In the genomic region with DNA sequence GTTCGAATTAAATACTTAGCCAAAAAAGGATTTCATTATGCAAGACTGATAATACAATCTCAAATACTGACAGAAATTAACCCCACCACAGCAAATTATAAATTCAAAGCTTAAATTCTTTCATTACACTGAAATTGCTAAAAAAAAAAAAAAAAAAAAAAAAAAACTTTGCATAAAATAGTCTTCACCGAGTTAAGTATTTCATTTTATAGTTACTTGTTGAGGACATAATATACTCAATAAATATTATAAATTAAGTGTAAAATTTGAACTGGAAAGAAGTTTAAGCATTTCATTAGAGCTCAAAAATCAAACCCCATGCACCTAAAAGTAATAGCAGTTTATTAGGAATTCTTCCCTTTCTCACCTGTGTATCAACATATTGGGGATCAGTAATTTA, we compare ENCODE assay signal across 15 cellular contexts. TPM values are rescaled to one million over a fixed set of nuclear protein-coding genes. Genes with fewer than 3 reads are reported as not detected.
DNase-seq lines count a peak whose midpoint lies in the region; ATAC-seq and TF ChIP-seq lines count a peak whose summit lies in the region.
"Had no signal": no experiment of that assay in that cellular context is flagged by ENCODE, and none has a peak within 500 bp of the region (broad histone marks: within the 10 kb centered on the region; RNA-seq: fewer than 3 reads in every experiment).

No MANE protein-coding gene starts in this region.

- ATAC-seq in naive thymus-derived CD4-positive, alpha-beta T cell = no peak
- no peak for ATAC-seq in gastrocnemius medialis
- no peak for ATAC-seq in HG03045 (IDR thresholded peaks at IDR 0.05; ENCODE audit: unreplicated experiment)
- ATAC-seq in GM21576 (IDR thresholded peaks at IDR 0.05; ENCODE audit: unreplicated experiment) = no peak
- ATAC-seq: stimulated activated memory B cell treated with anti-CD40 and anti-IgM and Interleukin-4, amounts not matched to agents 10 μg/mL and 1 μg/mL and 100 μg/mL, for 72 hours had no signal

- TF ChIP-seq CTCF in HEK293 (tag by site-specific recombination; IDR thresholded peaks at IDR 0.05) (no peak), gastrocnemius medialis (IDR thresholded peaks at IDR 0.05 in 4 of 5, conservative IDR thresholded peaks at IDR 0.05 in 1 of 5) (no peak)

- H3K9me3 ChIP-seq in CD8-positive, alpha-beta memory T cell (ENCODE audit: low read length) = no peaks in the 10 kb centered on the region
- H3K9me3 ChIP-seq in HEK293 (ENCODE audit: control insufficient read depth, insufficient read depth, low read depth, low read length) (no peaks in the 10 kb centered on the region), gastrocnemius medialis (no peaks in the 10 kb centered on the region)
- no peaks in the 10 kb centered on the region for H3K9me3 ChIP-seq in naive thymus-derived CD4-positive, alpha-beta T cell (ENCODE audit: control insufficient read depth in 2 of 3, low read length in 3 of 3)
- H3K9me3 ChIP-seq: esophagus muscularis mucosa had no signal

- H3K27ac ChIP-seq in CD8-positive, alpha-beta memory T cell (ENCODE audit: low read depth, low read length) = no peak overlapping the region
- H3K27ac ChIP-seq in HEK293 (ENCODE audit: extremely low read depth, low read depth, low read length) = no peak overlapping the region
- peak overlapping the region; percentile 93 for H3K27ac ChIP-seq in naive thymus-derived CD4-positive, alpha-beta T cell (ENCODE audit: low read depth, low read length)
- peak overlapping the region in 1 of 4 donors; percentile 92 for H3K27ac ChIP-seq in gastrocnemius medialis

- no peak for TF ChIP-seq POLR2A in gastrocnemius medialis (IDR thresholded peaks at IDR 0.05)

- CTCF ChIA-PET in CD8-positive, alpha-beta memory T cell (lab: Charles Lee) = no interaction called here
- CTCF ChIA-PET in HEK293 (lab: Yijun Ruan, JAX) = no interaction called here
- CTCF ChIA-PET in naive thymus-derived CD4-positive, alpha-beta T cell (lab: Charles Lee) = no interaction called here

- H3K4me1 Mint-ChIP-seq in CD8-positive, alpha-beta memory T cell = peaks cover 34 to 53% (median 50%) of the 10 kb centered on the region in 3 donors
- peaks cover 48% of the 10 kb centered on the region for H3K4me1 Mint-ChIP-seq in activated T-helper 1 cell treated with anti-CD3 and anti-CD28 coated beads, Interleukin-12 subunit alpha, Interleukin-12 subunit beta, Interleukin-2, Interleukin-4 antibody, amounts not matched to agents 30 ng/mL and 10 ng/mL and 1 ng/mL, durations not matched to agents 14 hours and 24 hours and 36 hours (ENCODE audit: low read depth)
- H3K4me1 Mint-ChIP-seq in naive thymus-derived CD4-positive, alpha-beta T cell = peaks cover 28 to 68% (median 48%) of the 10 kb centered on the region in 7 donors

- no peaks in the 10 kb centered on the region for H3K9me3 Mint-ChIP-seq in CD8-positive, alpha-beta memory T cell
- H3K9me3 Mint-ChIP-seq in activated T-helper 1 cell treated with anti-CD3 and anti-CD28 coated beads, Interleukin-12 subunit alpha, Interleukin-12 subunit beta, Interleukin-2, Interleukin-4 antibody, amounts not matched to agents 30 ng/mL and 10 ng/mL and 1 ng/mL, durations not matched to agents 14 hours and 24 hours and 36 hours = no peaks in the 10 kb centered on the region
- peaks cover 0 to 2% (median 0%) of the 10 kb centered on the region in 11 donors for H3K9me3 Mint-ChIP-seq in naive thymus-derived CD4-positive, alpha-beta T cell
- H3K9me3 Mint-ChIP-seq: stimulated activated memory B cell treated with anti-CD40 and anti-IgM and Interleukin-4, amounts not matched to agents 10 μg/mL and 1 μg/mL and 100 μg/mL, for 72 hours had no signal

- H3K27me3 ChIP-seq in CD8-positive, alpha-beta memory T cell (ENCODE audit: insufficient read depth, low read length, poor library complexity, severe bottlenecking) = no peaks in the 10 kb centered on the region
- no peaks in the 10 kb centered on the region for H3K27me3 ChIP-seq in naive thymus-derived CD4-positive, alpha-beta T cell (ENCODE audit: control insufficient read depth in 2 of 2, insufficient read depth in 2 of 2, low read length in 2 of 2)
- no peaks in the 10 kb centered on the region for H3K27me3 ChIP-seq in gastrocnemius medialis
- H3K27me3 ChIP-seq: dorsolateral prefrontal cortex, esophagus muscularis mucosa had no signal

- peak overlapping the region in 5 of 8 donors; percentile 50 to 97 (median 82) for H3K27ac Mint-ChIP-seq in CD8-positive, alpha-beta memory T cell
- H3K27ac Mint-ChIP-seq in activated T-helper 1 cell treated with anti-CD3 and anti-CD28 coated beads, Interleukin-12 subunit alpha, Interleukin-12 subunit beta, Interleukin-2, Interleukin-4 antibody, amounts not matched to agents 30 ng/mL and 10 ng/mL and 1 ng/mL, durations not matched to agents 14 hours and 24 hours and 36 hours = no peak overlapping the region
- peak overlapping the region in 7 of 9 donors; percentile 45 to 95 (median 91) for H3K27ac Mint-ChIP-seq in naive thymus-derived CD4-positive, alpha-beta T cell

- H3K4me3 Mint-ChIP-seq in CD8-positive, alpha-beta memory T cell = peak overlapping the region in 5 of 7 donors; percentile 29 to 99 (median 97)
- H3K4me3 Mint-ChIP-seq in activated T-helper 1 cell treated with anti-CD3 and anti-CD28 coated beads, Interleukin-12 subunit alpha, Interleukin-12 subunit beta, Interleukin-2, Interleukin-4 antibody, amounts not matched to agents 30 ng/mL and 10 ng/mL and 1 ng/mL, durations not matched to agents 14 hours and 24 hours and 36 hours = peak overlapping the region; percentile 98
- H3K4me3 Mint-ChIP-seq in naive thymus-derived CD4-positive, alpha-beta T cell = peak overlapping the region in 9 of 10 donors; percentile 5 to 100 (median 97)

- peaks cover 0 to 16% (median 3%) of the 10 kb centered on the region in 3 donors for H3K36me3 Mint-ChIP-seq in CD8-positive, alpha-beta memory T cell
- peaks cover 10% of the 10 kb centered on the region for H3K36me3 Mint-ChIP-seq in activated T-helper 1 cell treated with anti-CD3 and anti-CD28 coated beads, Interleukin-12 subunit alpha, Interleukin-12 subunit beta, Interleukin-2, Interleukin-4 antibody, amounts not matched to agents 30 ng/mL and 10 ng/mL and 1 ng/mL, durations not matched to agents 14 hours and 24 hours and 36 hours (ENCODE audit: low read depth)
- H3K36me3 Mint-ChIP-seq in naive thymus-derived CD4-positive, alpha-beta T cell = peaks cover 0 to 11% (median 0%) of the 10 kb centered on the region in 5 donors
- H3K36me3 Mint-ChIP-seq: stimulated activated memory B cell treated with anti-CD40 and anti-IgM and Interleukin-4, amounts not matched to agents 10 μg/mL and 1 μg/mL and 100 μg/mL, for 72 hours had no signal

- intact Hi-C loops in activated T-helper 1 cell treated with anti-CD3 and anti-CD28 coated beads, Interleukin-12 subunit alpha, Interleukin-12 subunit beta, Interleukin-2, Interleukin-4 antibody, amounts not matched to agents 30 ng/mL and 10 ng/mL and 1 ng/mL, durations not matched to agents 14 hours and 24 hours and 36 hours (cut with micrococcal nuclease) = loop anchor here (2.0 to 10.0 kb wide), 2 partner anchors 200 to 1918 kb away; a partner anchor contains a TSS
- intact Hi-C loops in naive thymus-derived CD4-positive, alpha-beta T cell (cut with micrococcal nuclease) = loop anchor here (2.0 to 10.0 kb wide), 4 partner anchors 14 to 1920 kb away; a partner anchor contains a TSS
- intact Hi-C loops in gastrocnemius medialis (cut with DNase I; ENCODE audit: low total_unique reads) = no loop called here

- no peak overlapping the region for H3K4me3 ChIP-seq in CD8-positive, alpha-beta memory T cell (ENCODE audit: low read length)
- no peak overlapping the region for H3K4me3 ChIP-seq in HEK293 (ENCODE audit: low read depth, low read length)
- no peak overlapping the region for H3K4me3 ChIP-seq in naive thymus-derived CD4-positive, alpha-beta T cell (ENCODE audit: low read length)
- no peak overlapping the region for H3K4me3 ChIP-seq in gastrocnemius medialis

- in situ Hi-C loops in gastrocnemius medialis (cut with MboI; ENCODE audit: low sequenced_read_pairs in 4 of 4) = loop anchor here in 3 of 4 donors (5.0 to 25.0 kb wide), 3 partner anchors 80 to 202 kb away; a partner anchor contains a TSS

- DNase-seq in CD8-positive, alpha-beta memory T cell = no peak
- no peak for DNase-seq in activated T-helper 1 cell treated with anti-CD3 and anti-CD28 coated beads, Interleukin-12 subunit alpha, Interleukin-12 subunit beta, Interleukin-2, Interleukin-4 antibody, amounts not matched to agents 30 ng/mL and 10 ng/mL and 1 ng/mL, durations not matched to agents 14 hours and 24 hours and 36 hours (ENCODE audit: low spot score)
- no peak for DNase-seq in naive thymus-derived CD4-positive, alpha-beta T cell
- DNase-seq in T-helper 9 cell (no peak), gastrocnemius medialis (no peak)
- DNase-seq: dorsolateral prefrontal cortex, HCEC 1CT, NCI-H1105, SHP77 treated with DMSO at 0.1 percent for 48 hours, trophoblast cell had no signal

- peaks cover 5% of the 10 kb centered on the region for H3K36me3 ChIP-seq in CD8-positive, alpha-beta memory T cell (ENCODE audit: insufficient read depth, low read length)
- H3K36me3 ChIP-seq in HEK293 (ENCODE audit: control insufficient read depth in 2 of 2, insufficient read depth in 1 of 2, low read length in 2 of 2) = peaks cover 9 to 10% of the 10 kb centered on the region in 2 experiments
- peaks cover 0 to 11% (median 0%) of the 10 kb centered on the region in 3 experiments for H3K36me3 ChIP-seq in naive thymus-derived CD4-positive, alpha-beta T cell (ENCODE audit: control insufficient read depth in 2 of 3, insufficient read depth in 3 of 3, low read length in 3 of 3)
- peaks cover 0 to 3% of the 10 kb centered on the region in 2 donors for H3K36me3 ChIP-seq in gastrocnemius medialis
- H3K36me3 ChIP-seq: esophagus muscularis mucosa had no signal

- peaks cover 24% of the 10 kb centered on the region for H3K4me1 ChIP-seq in CD8-positive, alpha-beta memory T cell (ENCODE audit: insufficient read depth, low read length)
- 0 out of 2 replicates have a peak, but pooled peaks cover 3% of the 10 kb centered on the region for H3K4me1 ChIP-seq in HEK293 (ENCODE audit: control insufficient read depth, insufficient read depth, low read length)
- peaks cover 9% of the 10 kb centered on the region in 2 donors for H3K4me1 ChIP-seq in naive thymus-derived CD4-positive, alpha-beta T cell (ENCODE audit: control insufficient read depth in 2 of 2, insufficient read depth in 2 of 2, low read length in 2 of 2)
- H3K4me1 ChIP-seq in gastrocnemius medialis = peaks cover 7 to 8% of the 10 kb centered on the region in 2 donors

- POLR2A ChIA-PET in CD8-positive, alpha-beta memory T cell (lab: Charles Lee) = interaction anchor here (0.6 kb wide), 1 partner anchor 113 kb away, joined by 3 read pairs; no protein-coding TSS in a partner anchor
- POLR2A ChIA-PET in HEK293 (lab: Yijun Ruan, JAX) = interaction anchor here (2.4 kb wide), 1 partner anchor 127 kb away, joined by 31 read pairs; a partner anchor contains a TSS
- POLR2A ChIA-PET in naive thymus-derived CD4-positive, alpha-beta T cell (lab: Charles Lee) = interaction anchor here (0.6 kb wide), 1 partner anchor 14 kb away, joined by 3 read pairs; no protein-coding TSS in a partner anchor

- no peaks in the 10 kb centered on the region for H3K27me3 Mint-ChIP-seq in CD8-positive, alpha-beta memory T cell
- no peaks in the 10 kb centered on the region for H3K27me3 Mint-ChIP-seq in activated T-helper 1 cell treated with anti-CD3 and anti-CD28 coated beads, Interleukin-12 subunit alpha, Interleukin-12 subunit beta, Interleukin-2, Interleukin-4 antibody, amounts not matched to agents 30 ng/mL and 10 ng/mL and 1 ng/mL, durations not matched to agents 14 hours and 24 hours and 36 hours (ENCODE audit: insufficient read depth)
- no peaks in the 10 kb centered on the region for H3K27me3 Mint-ChIP-seq in naive thymus-derived CD4-positive, alpha-beta T cell
- H3K27me3 Mint-ChIP-seq: stimulated activated memory B cell treated with anti-CD40 and anti-IgM and Interleukin-4, amounts not matched to agents 10 μg/mL and 1 μg/mL and 100 μg/mL, for 72 hours had no signal

RNA-seq across cellular contexts. Expression of a gene that starts 1.9 kb away (rescaled TPM):
- 100 to 1,000 TPM; 102 to 105 TPM for total RNA-seq in CD8-positive, alpha-beta memory T cell
- 37.2 TPM for polyA plus RNA-seq in CD8-positive, alpha-beta memory T cell
- 102 and 103 TPM in 2 replicates for total RNA-seq in activated T-helper 1 cell treated with anti-CD3 and anti-CD28 coated beads, Interleukin-12 subunit alpha, Interleukin-12 subunit beta, Interleukin-2, Interleukin-4 antibody, amounts not matched to agents 30 ng/mL and 10 ng/mL and 1 ng/mL, durations not matched to agents 14 hours and 24 hours and 36 hours
- total RNA-seq in naive thymus-derived CD4-positive, alpha-beta T cell = 10 to 100 TPM in 4 of 5 experiments, 1 to 10 TPM in 1; 9.8 to 62.5 (median 16.9) TPM
- polyA plus RNA-seq in naive thymus-derived CD4-positive, alpha-beta T cell = 10 to 100 TPM; 46.2 to 48.2 TPM
- total RNA-seq in gastrocnemius medialis = 10 to 100 TPM; 12.9 to 53.5 (median 30.3) TPM
